Comparison of ENCODE assay signal across 8 cellular contexts in genomic region chr7:92813390-92814024, GRCh38. TPM values are rescaled to one million over a fixed set of nuclear protein-coding genes. Genes with fewer than 3 reads are reported as not detected.
A peak's percentile ranks its signal among the peaks of the same experiment; 100 is the strongest.
DNase-seq lines count a peak whose midpoint lies in the region; ATAC-seq and TF ChIP-seq lines count a peak whose summit lies in the region.

No MANE protein-coding gene starts in this region.

- peaks cover 33 to 48% of the 10 kb centered on the region in 2 donors for H3K4me1 Mint-ChIP-seq in effector memory CD8-positive, alpha-beta T cell (ENCODE audit: low read depth in 2 of 2)

- no peak overlapping the region for H3K18ac ChIP-seq in trophoblast cell (ENCODE audit: low read length)

- no peak for TF ChIP-seq CTCF in coronary artery (IDR thresholded peaks at IDR 0.05)

- H3K4me3 ChIP-seq in trophoblast cell (ENCODE audit: low read depth, low read length): no peak overlapping the region
- no peak overlapping the region for H3K4me3 ChIP-seq in coronary artery

- no peaks in the 10 kb centered on the region for H3K9me3 ChIP-seq in trophoblast cell (ENCODE audit: insufficient read depth, low read depth, low read length)

- no peak overlapping the region for H3K27ac ChIP-seq in trophoblast cell (ENCODE audit: low read depth, low read length)
- no peak overlapping the region for H3K27ac ChIP-seq in coronary artery

- H3K23ac ChIP-seq in trophoblast cell (ENCODE audit: low read length): no peak overlapping the region

- H3K4me3 Mint-ChIP-seq in effector memory CD8-positive, alpha-beta T cell: peak overlapping the region; percentile 15 to 25

- peaks cover 6% of the 10 kb centered on the region for H3K36me3 Mint-ChIP-seq in effector memory CD8-positive, alpha-beta T cell (ENCODE audit: insufficient read depth)

- ATAC-seq in GM19023 (IDR thresholded peaks at IDR 0.05; ENCODE audit: unreplicated experiment) (peak; percentile 60), HG02642 (IDR thresholded peaks at IDR 0.05; ENCODE audit: poor library complexity, unreplicated experiment) (peak; percentile 66)
- ATAC-seq in effector memory CD8-positive, alpha-beta T cell (replicated peaks): peak; percentile 28

- DNase-seq in NCI-H526 (lab: John Stamatoyannopoulos, UW): peak; percentile 97 to 98
- DNase-seq in effector memory CD8-positive, alpha-beta T cell: no peak
- DNase-seq in trophoblast cell: no peak
- DNase-seq in SKM-1 (lab: John Stamatoyannopoulos, UW; ENCODE audit: unreplicated experiment): no peak
- no peak for DNase-seq in coronary artery (ENCODE audit: low spot score)
- DNase-seq in posterior vena cava (ENCODE audit: low spot score): no peak

- H2BK120ac ChIP-seq in trophoblast cell (ENCODE audit: insufficient read depth, low read length, poor library complexity): no peak overlapping the region

- no peak overlapping the region for H2AK5ac ChIP-seq in trophoblast cell (ENCODE audit: low read length)

- no peak overlapping the region for H3K14ac ChIP-seq in trophoblast cell (ENCODE audit: low read length)

- no peak overlapping the region for H3K4ac ChIP-seq in trophoblast cell (ENCODE audit: low read depth, low read length)

- no peaks in the 10 kb centered on the region for H3K27me3 ChIP-seq in trophoblast cell (ENCODE audit: insufficient read depth, low read length)

- peaks cover 0 to 7% of the 10 kb centered on the region in 2 donors for H3K9me3 Mint-ChIP-seq in effector memory CD8-positive, alpha-beta T cell

- H3K9ac ChIP-seq in trophoblast cell (ENCODE audit: low read length): no peak overlapping the region

- no peaks in the 10 kb centered on the region for H3K27me3 Mint-ChIP-seq in effector memory CD8-positive, alpha-beta T cell

- no peak overlapping the region for H2AFZ ChIP-seq in trophoblast cell (ENCODE audit: insufficient read depth, low read length, poor library complexity)

- intact Hi-C loops in posterior vena cava (cut with DNase I): no loop called here

- no CpG with 5 or more reads among the region's 4 CpGs for WGBS in trophoblast cell (ENCODE audit: extremely low coverage, insufficient coverage, insufficient read length)

- H2BK5ac ChIP-seq in trophoblast cell (ENCODE audit: low read depth, low read length, poor library complexity): no peak overlapping the region

- no peak overlapping the region for H3K4me2 ChIP-seq in trophoblast cell (ENCODE audit: low read length)

- H4K8ac ChIP-seq in trophoblast cell (ENCODE audit: low read depth, low read length): no peak overlapping the region

- no peaks in the 10 kb centered on the region for H3K79me2 ChIP-seq in trophoblast cell (ENCODE audit: control insufficient read depth, insufficient read depth, low read length, poor library complexity)

- H3K27ac Mint-ChIP-seq in effector memory CD8-positive, alpha-beta T cell: peak overlapping the region; percentile 57 to 68

- H4K12ac ChIP-seq in trophoblast cell (ENCODE audit: low read depth, low read length): no peak overlapping the region

- no peak overlapping the region for H2BK12ac ChIP-seq in trophoblast cell (ENCODE audit: low read length)

- H3K79me1 ChIP-seq in trophoblast cell (ENCODE audit: low read length): peaks cover 1% of the 10 kb centered on the region

- peaks cover 0 to 2% of the 10 kb centered on the region in 2 experiments for H3K4me1 ChIP-seq in trophoblast cell (ENCODE audit: control insufficient read depth in 1 of 2, insufficient read depth in 2 of 2, low read length in 2 of 2)

- no peaks in the 10 kb centered on the region for H3K36me3 ChIP-seq in trophoblast cell (ENCODE audit: control insufficient read depth in 1 of 2, insufficient read depth in 2 of 2, low read length in 2 of 2)

- H4K91ac ChIP-seq in trophoblast cell (ENCODE audit: low read depth, low read length): no peak overlapping the region

RNA-seq across cellular contexts. Expression of gene CDK6, which starts 22.9 kb away (rescaled TPM):
- polyA plus RNA-seq in trophoblast cell (2013): 29.5 and 33.6 TPM in 2 replicates
- total RNA-seq in posterior vena cava: 10 to 100 TPM; 19.1 to 24.9 TPM

Comparison
In these comparisons a context has a peak if more than half of its experiments do, and no peak if none do; other contexts are left out.
1. DNase-seq: peak in NCI-H526 (2 of 2); none in effector memory CD8-positive, alpha-beta T cell (0 of 3), trophoblast cell (0 of 2), SKM-1 (single experiment), coronary artery (single experiment) and posterior vena cava (single experiment).
2. Peak in every context shown above with its lines, with median percentiles within 50 percentile points of each other: ATAC-seq.